18 cellular contexts compared by ENCODE assay signal in genomic region chr5:33690736-33691135, GRCh38.
DNase-seq lines count a peak whose midpoint lies in the region; ATAC-seq, FAIRE-seq and TF ChIP-seq lines count a peak whose summit lies in the region.
"Had no signal": no experiment of that assay in that cellular context is flagged by ENCODE, and none has a peak within 500 bp of the region (broad histone marks: within the 10 kb centered on the region; RNA-seq: fewer than 3 reads in every experiment).

No MANE protein-coding gene starts in this region.

- WGBS in heart right ventricle, 2 donors, result 85 to 87% methylated on average over 8 of the region's 8 CpGs

- in situ Hi-C loops in ACHN (cut with HindIII; ENCODE audit: low pct_ligation_motif_present, low pct_unique_long_range_greater_than_20kb, low sequenced_read_pairs), result no loop called here

- peaks cover 0 to 11% (median 0%) of the 10 kb centered on the region in 9 donors for H3K4me1 ChIP-seq in heart right ventricle
- H3K4me1 ChIP-seq: body of pancreas, testis had no signal

- peak in 1 of 2 donors; percentile 9 for DNase-seq in heart right ventricle
- DNase-seq in cardiac septum (ENCODE audit: low spot score), result no peak
- peak; percentile 45 for DNase-seq in T1000 (lab: John Stamatoyannopoulos, UW)
- DNase-seq in fibroblast of the aortic adventitia (ENCODE audit: low read depth), result peak; percentile 89
- DNase-seq in urothelium cell line (ENCODE audit: low spot score), result no peak
- no peak for DNase-seq in SIG-M5 treated with dmso at 0.1 percent for 504 hours (lab: John Stamatoyannopoulos, UW; ENCODE audit: unreplicated experiment)
- no peak for DNase-seq in DMS79 (lab: John Stamatoyannopoulos, UW)
- DNase-seq in ACHN, result no peak
- DNase-seq: activated CD4-positive, alpha-beta T cell treated with anti-CD3 and anti-CD28 coated beads, Interleukin-2, amount 10 ng/mL, durations not matched to agents 7 days and 5 days; DMS153; NCI-H1436 treated with DMSO at 0.1 percent for 48 hours; NCI-H446 treated with DMSO at 0.1 percent for 48 hours; OCI-M1; stimulated activated CD4-positive, alpha-beta T cell treated with anti-CD3 and anti-CD28 coated beads, Interleukin-12 subunit alpha, Interleukin-12 subunit beta, amount 100 ng/mL, for 4 hours; T-helper 17 cell; testis had no signal

- peak in 5 of 8 donors; percentile 23 to 83 (median 32) for ATAC-seq in heart right ventricle
- ATAC-seq: body of pancreas, K562, T-helper 17 cell had no signal

- intact Hi-C loops in heart right ventricle (cut with DNase I) (no loop called here), cardiac septum (cut with DNase I) (no loop called here)

- H3K27me3 ChIP-seq in heart right ventricle, result peaks cover 0 to 4% (median 0%) of the 10 kb centered on the region in 7 donors
- H3K27me3 ChIP-seq: body of pancreas, testis had no signal

- H3K36me3 ChIP-seq in heart right ventricle, result no peaks in the 10 kb centered on the region

- no peak overlapping the region for H3K4me3 ChIP-seq in heart right ventricle
- H3K4me3 ChIP-seq in fibroblast of the aortic adventitia (ENCODE audit: low read depth, low read length), result no peak overlapping the region
- H3K4me3 ChIP-seq: body of pancreas, K562, testis had no signal

- TF ChIP-seq CTCF in heart right ventricle (IDR thresholded peaks at IDR 0.05) (no peak), fibroblast of the aortic adventitia (IDR thresholded peaks at IDR 0.05; ENCODE audit: insufficient read depth, low read length) (no peak)

- H3K27ac ChIP-seq in heart right ventricle, result no peak overlapping the region
- H3K27ac ChIP-seq: body of pancreas, testis had no signal

- H3K9me3 ChIP-seq in heart right ventricle, result peaks cover 0 to 22% (median 5%) of the 10 kb centered on the region in 11 donors
- H3K9me3 ChIP-seq: testis had no signal

- FAIRE-seq in urothelium cell line (lab: Jason Lieb, UNC), result peak; percentile 9
- FAIRE-seq: K562 had no signal

Comparison
In these comparisons a context has a peak if more than half of its experiments do, and no peak if none do; other contexts are left out.
1. DNase-seq: peak in T1000 (single experiment) and fibroblast of the aortic adventitia (single experiment); none in cardiac septum (single experiment), urothelium cell line (single experiment), SIG-M5 treated with dmso at 0.1 percent for 504 hours (single experiment), DMS79 (single experiment) and ACHN (single experiment).